Comparison of ENCODE assay signal across 1 cellular context in the genomic region with DNA sequence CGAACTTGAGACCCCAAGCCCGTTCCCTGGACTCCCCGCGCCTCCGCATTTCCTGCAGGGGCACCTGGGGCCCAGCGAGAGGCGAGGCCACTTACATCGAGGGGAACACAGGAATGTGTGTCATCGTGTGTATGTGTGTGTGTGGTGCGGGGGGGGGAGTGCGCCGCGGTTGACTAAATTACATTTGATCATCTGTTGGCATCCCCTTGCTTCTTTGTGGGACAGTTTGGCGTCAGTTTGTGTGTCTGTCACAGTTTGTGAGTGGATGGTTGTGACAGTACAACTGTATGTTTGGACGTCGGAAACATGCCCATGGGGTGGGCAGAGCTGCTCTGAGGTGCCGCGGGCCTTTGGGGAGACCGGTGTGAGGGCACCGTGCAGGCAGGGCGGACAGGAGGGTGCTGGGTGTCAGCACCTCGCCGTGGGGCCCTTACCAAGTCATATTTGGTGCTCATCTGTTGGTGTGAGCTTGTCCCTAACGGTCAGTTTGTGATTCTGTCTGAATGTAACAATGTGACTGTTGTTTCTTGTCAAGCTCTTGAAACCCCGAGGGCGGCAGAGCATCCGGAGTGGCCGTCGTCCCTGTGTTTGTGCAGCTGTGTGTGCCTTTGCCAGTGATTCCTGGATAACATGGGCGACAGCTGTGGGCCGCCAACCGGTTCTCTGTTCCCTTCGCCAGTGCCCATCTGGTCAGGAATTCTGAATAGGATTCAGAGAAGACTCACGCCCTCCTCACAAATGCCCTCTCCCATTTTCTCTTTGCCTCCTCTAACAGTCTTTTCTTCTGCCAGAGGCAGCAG.
TF ChIP-seq lines count a peak whose summit lies in the region.

No MANE protein-coding gene starts in this region.

TF ChIP-seq in A549, 52 proteins besides CTCF, POLR2A, EP300 and RAD21 (continued from another document):
- TF ChIP-seq ZSCAN20 (CRISPR knock-in tag; IDR thresholded peaks at IDR 0.05), result no peak
- TF ChIP-seq NR3C1 (IDR thresholded peaks at IDR 0.05), result no peak
- no peak for TF ChIP-seq FOSB (CRISPR knock-in tag; IDR thresholded peaks at IDR 0.05)
- TF ChIP-seq PHF8 (IDR thresholded peaks at IDR 0.05; ENCODE audit: borderline replicate concordance, low read depth), result no peak
- no peak for TF ChIP-seq RFX5 (IDR thresholded peaks at IDR 0.05)
